Comparison of ENCODE assay signal across 26 cellular contexts in genomic region chr10:94687625-94688248, GRCh38. TPM values are rescaled to one million over a fixed set of nuclear protein-coding genes. Genes with fewer than 3 reads are reported as not detected.
"Had no signal": no experiment of that assay in that cellular context is flagged by ENCODE, and none has a peak within 500 bp of the region (broad histone marks: within the 10 kb centered on the region; RNA-seq: fewer than 3 reads in every experiment).

No MANE protein-coding gene starts in this region.

- DNase-seq: activated CD4-positive, alpha-beta T cell treated with anti-CD3 and anti-CD28 coated beads for 36 hours; activated CD4-positive, alpha-beta T cell treated with anti-CD3 and anti-CD28 coated beads, Interleukin-2, amount 50 U/mL, for 1 hour; activated CD8-positive, alpha-beta memory T cell treated with anti-CD3 and anti-CD28 coated beads, Interleukin-2, amount 50 U/mL, for 4 hours; activated CD8-positive, alpha-beta T cell treated with anti-CD3 and anti-CD28 coated beads for 36 hours; activated gamma-delta T cell treated with Interleukin-2 at 50 U/mL for 16 hours; activated naive CD4-positive, alpha-beta T cell treated with anti-CD3 and anti-CD28 coated beads, Interleukin-2, amount 50 U/mL, for 16 hours; activated naive CD8-positive, alpha-beta T cell treated with anti-CD3 and anti-CD28 coated beads, Interleukin-2, amount 10 ng/mL, durations not matched to agents 7 days and 5 days; activated T-cell treated with anti-CD3 and anti-CD28 coated beads, Interleukin-2, amount 50 U/mL, for 72 hours; adrenal gland; anterior cingulate cortex; central memory CD4-positive, alpha-beta T cell; Karpas-422; MM.1S; NCI-H1105; NCI-H1436; NCI-H2029 treated with DMSO at 0.1 percent for 48 hours; NCI-H345; NCI-H510A; NCI-H526 treated with DMSO at 0.1 percent for 48 hours; PC-3; T-helper 1 cell; WERI-Rb-1 had no signal

- ATAC-seq: activated CD4-positive, alpha-beta T cell treated with anti-CD3 and anti-CD28 coated beads for 36 hours; activated CD8-positive, alpha-beta T cell treated with anti-CD3 and anti-CD28 coated beads for 36 hours; activated T-cell treated with anti-CD3 and anti-CD28 coated beads, Interleukin-2, amount 50 U/mL, for 72 hours; K562; PC-3 had no signal

- H3K4me3 Mint-ChIP-seq: activated CD4-positive, alpha-beta T cell treated with anti-CD3 and anti-CD28 coated beads for 36 hours; activated CD8-positive, alpha-beta T cell treated with anti-CD3 and anti-CD28 coated beads for 36 hours; activated naive CD8-positive, alpha-beta T cell treated with anti-CD3 and anti-CD28 coated beads, Interleukin-2, amount 10 ng/mL, durations not matched to agents 7 days and 5 days; activated T-cell treated with anti-CD3 and anti-CD28 coated beads, Interleukin-2, amount 50 U/mL, for 72 hours had no signal

- H3K27ac Mint-ChIP-seq: activated CD4-positive, alpha-beta T cell treated with anti-CD3 and anti-CD28 coated beads for 36 hours; activated CD8-positive, alpha-beta T cell treated with anti-CD3 and anti-CD28 coated beads for 36 hours; activated naive CD8-positive, alpha-beta T cell treated with anti-CD3 and anti-CD28 coated beads, Interleukin-2, amount 10 ng/mL, durations not matched to agents 7 days and 5 days; activated T-cell treated with anti-CD3 and anti-CD28 coated beads, Interleukin-2, amount 50 U/mL, for 72 hours; activated T-helper 2 cell treated with anti-CD3 and anti-CD28 coated beads, Interferon-gamma antibody, Interleukin-2, Interleukin-4, amounts not matched to agents 10 μg/mL and 5 μg/mL and 100 μg/mL, durations not matched to agents 14 hours and 24 hours and 36 hours had no signal

- H3K36me3 Mint-ChIP-seq: activated naive CD8-positive, alpha-beta T cell treated with anti-CD3 and anti-CD28 coated beads, Interleukin-2, amount 10 ng/mL, durations not matched to agents 7 days and 5 days had no signal

- H3K4me1 Mint-ChIP-seq: activated CD4-positive, alpha-beta T cell treated with anti-CD3 and anti-CD28 coated beads for 36 hours; activated naive CD8-positive, alpha-beta T cell treated with anti-CD3 and anti-CD28 coated beads, Interleukin-2, amount 10 ng/mL, durations not matched to agents 7 days and 5 days had no signal

- FAIRE-seq: K562, RCC 7860 had no signal

- H3K4me3 ChIP-seq: adrenal gland, K562, SK-N-MC had no signal

- H3K27me3 ChIP-seq: adrenal gland had no signal

- H3K4me1 ChIP-seq: adrenal gland had no signal

- H3K27me3 Mint-ChIP-seq: activated CD8-positive, alpha-beta T cell treated with anti-CD3 and anti-CD28 coated beads for 36 hours; activated naive CD8-positive, alpha-beta T cell treated with anti-CD3 and anti-CD28 coated beads, Interleukin-2, amount 10 ng/mL, durations not matched to agents 7 days and 5 days had no signal

- H3K27ac ChIP-seq: adrenal gland, SK-N-MC, WERI-Rb-1 had no signal

- H3K36me3 ChIP-seq: adrenal gland, WERI-Rb-1 had no signal

- H3K9me3 Mint-ChIP-seq: activated CD8-positive, alpha-beta T cell treated with anti-CD3 and anti-CD28 coated beads for 36 hours had no signal

RNA-seq across cellular contexts. Expression of gene CYP2C18, which starts 4.2 kb away (rescaled TPM):
- total RNA-seq: activated CD8-positive, alpha-beta T cell treated with anti-CD3 and anti-CD28 coated beads for 36 hours; activated naive CD8-positive, alpha-beta T cell treated with anti-CD3 and anti-CD28 coated beads, Interleukin-2, amount 10 ng/mL, durations not matched to agents 7 days and 5 days; adrenal gland; K562; PC-3 had no signal
- polyA plus RNA-seq: K562 had no signal
